In genomic region chr3:128914966-128915645, GRCh38 we compare ENCODE assay signal across 25 cellular contexts.
"Had no signal": no experiment of that assay in that cellular context is flagged by ENCODE, and none has a peak within 500 bp of the region (broad histone marks: within the 10 kb centered on the region; RNA-seq: fewer than 3 reads in every experiment).

No MANE protein-coding gene starts in this region.

- H3K4me3 ChIP-seq: breast epithelium, esophagus muscularis mucosa, heart left ventricle, lower lobe of right lung, mucosa of descending colon, sigmoid colon, smooth muscle cell, thoracic aorta, upper lobe of left lung had no signal

- H3K4me1 ChIP-seq: breast epithelium, esophagus muscularis mucosa, foreskin keratinocyte, lower lobe of right lung, sigmoid colon, upper lobe of left lung had no signal

- H3K27ac Mint-ChIP-seq: activated B cell treated with CpG ODN at 0.5 μM for 24 hours; activated naive CD4-positive, alpha-beta T cell treated with anti-CD3 and anti-CD28 coated beads, Interleukin-2, amount 10 ng/mL, durations not matched to agents 7 days and 5 days; dendritic cell treated with granulocyte-macrophage colony-stimulating factor and Interleukin-4, amounts not matched to agents 40 ng/mL and 50 ng/mL, for 4 days; nephron; stimulated activated memory B cell treated with anti-CD40 and anti-IgM and Interleukin-4, amounts not matched to agents 10 μg/mL and 1 μg/mL and 100 μg/mL, for 72 hours; T-helper 2 cell treated with Interferon-gamma antibody and Interleukin-4, amounts not matched to agents 5 μg/mL and 100 μg/mL, for 36 hours had no signal

- H3K27ac ChIP-seq: breast epithelium, esophagus muscularis mucosa, foreskin keratinocyte, heart left ventricle, lower lobe of right lung, sigmoid colon, thoracic aorta, upper lobe of left lung had no signal

- H3K4me1 Mint-ChIP-seq: activated naive CD4-positive, alpha-beta T cell treated with anti-CD3 and anti-CD28 coated beads, Interleukin-2, amount 10 ng/mL, durations not matched to agents 7 days and 5 days; nephron; stimulated activated memory B cell treated with anti-CD40 and anti-IgM and Interleukin-4, amounts not matched to agents 10 μg/mL and 1 μg/mL and 100 μg/mL, for 72 hours had no signal

- H3K9me3 Mint-ChIP-seq: activated naive CD4-positive, alpha-beta T cell treated with anti-CD3 and anti-CD28 coated beads, Interleukin-2, amount 10 ng/mL, durations not matched to agents 7 days and 5 days; activated T-cell treated with anti-CD3 and anti-CD28 coated beads, Interleukin-2, amount 50 U/mL, for 72 hours; T-helper 2 cell treated with Interferon-gamma antibody and Interleukin-4, amounts not matched to agents 5 μg/mL and 100 μg/mL, for 36 hours had no signal

- DNase-seq: activated B cell treated with CpG ODN at 0.5 μM for 24 hours; activated CD4-positive, alpha-beta T cell treated with anti-CD3 and anti-CD28 coated beads, Interleukin-2, amount 50 U/mL, for 1 hour; activated CD8-positive, alpha-beta T cell treated with anti-CD3 and anti-CD28 coated beads for 36 hours; activated T-cell treated with anti-CD3 and anti-CD28 coated beads, Interleukin-2, amount 50 U/mL, for 72 hours; central memory CD4-positive, alpha-beta T cell; foreskin keratinocyte; heart left ventricle; lower lobe of right lung; mesendoderm; mucosa of descending colon; sigmoid colon; stimulated activated CD4-positive, alpha-beta T cell treated with anti-CD3 and anti-CD28 coated beads, Interleukin-1b, Interleukin-23, amount 100 ng/mL, for 48 hours; stimulated activated CD4-positive, alpha-beta T cell treated with anti-CD3 and anti-CD28 coated beads, Interleukin-4, amount 100 ng/mL, for 4 hours; stimulated activated CD8-positive, alpha-beta memory T cell treated with anti-CD3 and anti-CD28 coated beads, Interleukin-4, amount 100 ng/mL, for 48 hours; T-helper 1 cell; upper lobe of left lung had no signal

- H3K27me3 Mint-ChIP-seq: activated B cell treated with CpG ODN at 0.5 μM for 24 hours; activated CD8-positive, alpha-beta T cell treated with anti-CD3 and anti-CD28 coated beads for 36 hours; activated naive CD4-positive, alpha-beta T cell treated with anti-CD3 and anti-CD28 coated beads, Interleukin-2, amount 10 ng/mL, durations not matched to agents 7 days and 5 days; dendritic cell treated with granulocyte-macrophage colony-stimulating factor and Interleukin-4, amounts not matched to agents 40 ng/mL and 50 ng/mL, for 4 days; stimulated activated memory B cell treated with anti-CD40 and anti-IgM and Interleukin-4, amounts not matched to agents 10 μg/mL and 1 μg/mL and 100 μg/mL, for 72 hours had no signal

- H3K27me3 ChIP-seq: breast epithelium, esophagus muscularis mucosa, foreskin keratinocyte, heart left ventricle, sigmoid colon, upper lobe of left lung had no signal

- H3K9me3 ChIP-seq: breast epithelium, esophagus muscularis mucosa, lower lobe of right lung, sigmoid colon, thoracic aorta, upper lobe of left lung had no signal

- H3K4me3 Mint-ChIP-seq: activated B cell treated with CpG ODN at 0.5 μM for 24 hours; activated CD8-positive, alpha-beta T cell treated with anti-CD3 and anti-CD28 coated beads for 36 hours; activated naive CD4-positive, alpha-beta T cell treated with anti-CD3 and anti-CD28 coated beads, Interleukin-2, amount 10 ng/mL, durations not matched to agents 7 days and 5 days; activated T-cell treated with anti-CD3 and anti-CD28 coated beads, Interleukin-2, amount 50 U/mL, for 72 hours; dendritic cell treated with granulocyte-macrophage colony-stimulating factor and Interleukin-4, amounts not matched to agents 40 ng/mL and 50 ng/mL, for 4 days; nephron; stimulated activated memory B cell treated with anti-CD40 and anti-IgM and Interleukin-4, amounts not matched to agents 10 μg/mL and 1 μg/mL and 100 μg/mL, for 72 hours; T-helper 2 cell treated with Interferon-gamma antibody and Interleukin-4, amounts not matched to agents 5 μg/mL and 100 μg/mL, for 36 hours had no signal

- ATAC-seq: activated CD8-positive, alpha-beta T cell treated with anti-CD3 and anti-CD28 coated beads for 36 hours; activated T-cell treated with anti-CD3 and anti-CD28 coated beads, Interleukin-2, amount 50 U/mL, for 72 hours; foreskin keratinocyte; heart left ventricle; lower lobe of right lung; mucosa of descending colon; stimulated activated memory B cell treated with anti-CD40 and anti-IgM and Interleukin-4, amounts not matched to agents 10 μg/mL and 1 μg/mL and 100 μg/mL, for 72 hours had no signal
